ENCODE assay signal across 10 cellular contexts in the genomic region with DNA sequence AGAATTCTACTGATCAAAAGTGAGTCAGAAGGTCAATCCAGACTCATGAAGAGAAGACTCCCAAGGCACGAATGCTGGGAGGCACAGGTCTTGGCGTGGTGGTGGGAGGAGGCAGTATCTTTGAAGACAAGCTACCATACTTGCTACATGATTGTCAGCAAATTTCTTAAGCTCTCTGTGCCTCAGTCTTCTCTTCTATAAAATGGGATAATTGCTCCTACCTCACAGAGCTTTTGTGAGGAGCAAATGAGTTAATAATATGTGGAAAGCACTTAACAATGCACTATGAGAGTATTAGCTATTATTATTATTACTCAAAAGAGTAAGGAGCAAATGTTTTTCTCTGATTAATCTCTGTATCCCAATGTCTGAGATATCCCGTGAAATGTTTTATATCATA. TPM values are rescaled to one million over a fixed set of nuclear protein-coding genes. Genes with fewer than 3 reads are reported as not detected.
DNase-seq lines count a peak whose midpoint lies in the region; ATAC-seq, FAIRE-seq and TF ChIP-seq lines count a peak whose summit lies in the region.
"Had no signal": no experiment of that assay in that cellular context is flagged by ENCODE, and none has a peak within 500 bp of the region (broad histone marks: within the 10 kb centered on the region; RNA-seq: fewer than 3 reads in every experiment).

No MANE protein-coding gene starts in this region.

- no peaks in the 10 kb centered on the region for H3K9me3 ChIP-seq in BLaER1 treated with 17β-estradiol and CSF1 and Interleukin-3, amounts not matched to agents 10 nM and 100 nM (replicated peaks in 1 of 11)
- H3K9me3 ChIP-seq in ascending aorta = no peaks in the 10 kb centered on the region

- FAIRE-seq in GM12892 (lab: Jason Lieb, UNC) = peak; percentile 44
- FAIRE-seq: D721Med had no signal

- H3K4me3 Mint-ChIP-seq in naive thymus-derived CD8-positive, alpha-beta T cell = peak overlapping the region; percentile 12 to 89 (median 56)

- H3K27ac Mint-ChIP-seq in naive thymus-derived CD8-positive, alpha-beta T cell = peak overlapping the region; percentile 93 to 100 (median 98)

- H3K27me3 ChIP-seq in BLaER1 treated with 17β-estradiol and CSF1 and Interleukin-3, amounts not matched to agents 10 nM and 100 nM = no peaks in the 10 kb centered on the region
- H3K27me3 ChIP-seq in ascending aorta = no peaks in the 10 kb centered on the region

- H4K20me1 ChIP-seq in BLaER1 treated with 17β-estradiol and CSF1 and Interleukin-3, amounts not matched to agents 10 nM and 100 nM = peaks cover 0 to 54% (median 4%) of the 10 kb centered on the region in 11 experiments; a peak in 7 of 22 replicates

- H3K4me3 ChIP-seq in BLaER1 treated with 17β-estradiol and CSF1 and Interleukin-3, amounts not matched to agents 10 nM and 100 nM = no peak overlapping the region
- H3K4me3 ChIP-seq in ascending aorta = no peak overlapping the region

- ATAC-seq in naive thymus-derived CD8-positive, alpha-beta T cell = no peak

- peaks cover 0 to 4% (median 0%) of the 10 kb centered on the region in 9 donors for H3K9me3 Mint-ChIP-seq in naive thymus-derived CD8-positive, alpha-beta T cell

- H3K27ac ChIP-seq in BLaER1 treated with 17β-estradiol and CSF1 and Interleukin-3, amounts not matched to agents 10 nM and 100 nM = peak overlapping the region in 2 of 11 experiments; percentile 15 to 67; a peak in 1 of 22 replicates
- peak overlapping the region; percentile 15 to 59 for H3K27ac ChIP-seq in ascending aorta

- H3K9ac ChIP-seq in BLaER1 treated with 17β-estradiol and CSF1 and Interleukin-3, amounts not matched to agents 10 nM and 100 nM = no peak overlapping the region

- H3K36me3 ChIP-seq in BLaER1 treated with 17β-estradiol and CSF1 and Interleukin-3, amounts not matched to agents 10 nM and 100 nM = peaks cover 0 to 43% (median 11%) of the 10 kb centered on the region in 11 experiments; a peak in 14 of 22 replicates
- H3K36me3 ChIP-seq in ascending aorta = peaks cover 16 to 17% of the 10 kb centered on the region in 2 donors

- H3K4me1 Mint-ChIP-seq in naive thymus-derived CD8-positive, alpha-beta T cell = peaks cover 27 to 68% (median 56%) of the 10 kb centered on the region in 4 donors

- H3K27me3 Mint-ChIP-seq in naive thymus-derived CD8-positive, alpha-beta T cell = no peaks in the 10 kb centered on the region

- peaks cover 68 to 89% (median 81%) of the 10 kb centered on the region in 10 experiments for H3K4me1 ChIP-seq in BLaER1 treated with 17β-estradiol and CSF1 and Interleukin-3, amounts not matched to agents 10 nM and 100 nM
- H3K4me1 ChIP-seq in ascending aorta = peaks cover 17 to 39% of the 10 kb centered on the region in 2 donors

- peak overlapping the region in 7 of 11 experiments; percentile 68 to 91 (median 82); a peak in 14 of 22 replicates for H3K4me2 ChIP-seq in BLaER1 treated with 17β-estradiol and CSF1 and Interleukin-3, amounts not matched to agents 10 nM and 100 nM

- intact Hi-C loops in ascending aorta (cut with DNase I) = no loop called here

- no peak for DNase-seq in GM12892 (ENCODE audit: insufficient read length)
- no peak for DNase-seq in ascending aorta (ENCODE audit: low spot score in 2 of 2)
- DNase-seq in naive thymus-derived CD8-positive, alpha-beta T cell = no peak
- no peak for DNase-seq in cortex of kidney (lab: John Stamatoyannopoulos, UW)
- DNase-seq in NCI-H2227 treated with DMSO at 0.1 percent for 48 hours (lab: John Stamatoyannopoulos, UW) = no peak
- no peak for DNase-seq in HT-29 (ENCODE audit: low spot score)
- DNase-seq in EL = no peak
- DNase-seq: KBM-7 had no signal

- POLR2A ChIA-PET in naive thymus-derived CD8-positive, alpha-beta T cell (lab: Charles Lee) = interaction anchor here (0.6 to 5.5 kb wide), 10 partner anchors 28 to 340 kb away, joined by 3 to 59 read pairs (median 8); partner anchors contain the start of genes EHD4, MAPKBP1 and SPTBN5

- H3K36me3 Mint-ChIP-seq in naive thymus-derived CD8-positive, alpha-beta T cell = peaks cover 0 to 9% (median 2%) of the 10 kb centered on the region in 3 donors

- TF ChIP-seq POLR2A in GM12892 (IDR thresholded peaks at IDR 0.05; ENCODE audit: low read depth, low read length) = no peak

- no peak for TF ChIP-seq CTCF in ascending aorta (IDR thresholded peaks at IDR 0.05)

RNA-seq across cellular contexts. Expression of gene EHD4, which starts 36.2 kb away (rescaled TPM):
- 19.9 TPM for polyA plus RNA-seq in GM12892 (2012; ENCODE audit: missing spikeins)
- total RNA-seq in ascending aorta = 70.4 TPM
- total RNA-seq in naive thymus-derived CD8-positive, alpha-beta T cell = 10 to 100 TPM in 1 of 2 experiments, 1 to 10 TPM in 1; 9.1 to 10.4 TPM
- polyA plus RNA-seq in naive thymus-derived CD8-positive, alpha-beta T cell = 1 to 10 TPM; 5.2 to 7.6 (median 5.9) TPM
- total RNA-seq in HT-29 (2014; rRNA removed; shearing (Covaris generic)) = 54.2 and 60.6 TPM in 2 replicates

RNA-seq across cellular contexts. Expression of gene SPTBN5, which starts 42.3 kb away (rescaled TPM):
- polyA plus RNA-seq in GM12892 (2012; ENCODE audit: missing spikeins) = 0.04 TPM
- total RNA-seq in ascending aorta = 1.5 TPM
- total RNA-seq in naive thymus-derived CD8-positive, alpha-beta T cell = under 1 TPM; 0.81 to 0.96 TPM
- under 1 TPM in 1 of 3 donors, not detected in 2; 0.02 TPM for polyA plus RNA-seq in naive thymus-derived CD8-positive, alpha-beta T cell
- 1.6 and 2.0 TPM in 2 replicates for total RNA-seq in HT-29 (2014; rRNA removed; shearing (Covaris generic))
